In the genomic region with DNA sequence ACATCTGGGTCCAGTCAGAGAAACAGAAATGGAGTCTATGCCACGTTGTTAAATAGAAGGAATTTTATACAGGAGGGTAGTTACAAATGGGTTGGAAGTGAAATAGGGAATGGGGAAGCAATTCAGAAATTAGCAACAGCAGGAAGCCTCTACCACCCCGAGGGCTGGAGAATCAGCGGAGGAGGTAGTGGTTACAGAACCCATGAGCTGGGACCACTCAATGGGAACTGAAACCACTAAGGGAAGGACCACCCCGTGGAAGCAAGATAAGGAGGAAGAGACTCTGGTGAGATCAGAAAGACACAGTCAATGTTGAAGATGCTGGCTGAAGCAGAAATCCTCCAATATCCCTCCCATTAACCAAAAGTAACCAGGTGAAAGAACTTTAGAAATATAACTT, we compare ENCODE assay signal across 1 cellular context.
TF ChIP-seq lines count a peak whose summit lies in the region.

No MANE protein-coding gene starts in this region.

TF ChIP-seq in HepG2, 621 proteins besides CTCF, POLR2A, EP300 and RAD21:
- TF ChIP-seq ZNF547 (CRISPR knock-in tag; IDR thresholded peaks at IDR 0.05) (no peak), ZNF282 (IDR thresholded peaks at IDR 0.05; ENCODE audit: partially characterized antibody) (no peak), TBP (CRISPR knock-in tag; IDR thresholded peaks at IDR 0.05) (no peak), ZNF260 (CRISPR knock-in tag; IDR thresholded peaks at IDR 0.05; ENCODE audit: borderline replicate concordance, low read depth) (no peak), YEATS4 (CRISPR knock-in tag; IDR thresholded peaks at IDR 0.05; ENCODE audit: borderline replicate concordance) (no peak), KDM5B (CRISPR knock-in tag; IDR thresholded peaks at IDR 0.05; ENCODE audit: borderline replicate concordance) (no peak), ZNF644 (CRISPR knock-in tag; IDR thresholded peaks at IDR 0.05; ENCODE audit: low read depth) (no peak), RERE (CRISPR knock-in tag; IDR thresholded peaks at IDR 0.05; ENCODE audit: low read depth) (no peak), ZNF660 (CRISPR knock-in tag; IDR thresholded peaks at IDR 0.05; ENCODE audit: borderline replicate concordance, low read depth) (no peak), SRSF1 (optimal IDR thresholded peaks at IDR 0.05; ENCODE audit: low read depth, low read length) (no peak), MLLT10 (CRISPR knock-in tag; IDR thresholded peaks at IDR 0.05) (no peak), ZFY (CRISPR knock-in tag; IDR thresholded peaks at IDR 0.05) (no peak)
- TF ChIP-seq, protein P1, sequence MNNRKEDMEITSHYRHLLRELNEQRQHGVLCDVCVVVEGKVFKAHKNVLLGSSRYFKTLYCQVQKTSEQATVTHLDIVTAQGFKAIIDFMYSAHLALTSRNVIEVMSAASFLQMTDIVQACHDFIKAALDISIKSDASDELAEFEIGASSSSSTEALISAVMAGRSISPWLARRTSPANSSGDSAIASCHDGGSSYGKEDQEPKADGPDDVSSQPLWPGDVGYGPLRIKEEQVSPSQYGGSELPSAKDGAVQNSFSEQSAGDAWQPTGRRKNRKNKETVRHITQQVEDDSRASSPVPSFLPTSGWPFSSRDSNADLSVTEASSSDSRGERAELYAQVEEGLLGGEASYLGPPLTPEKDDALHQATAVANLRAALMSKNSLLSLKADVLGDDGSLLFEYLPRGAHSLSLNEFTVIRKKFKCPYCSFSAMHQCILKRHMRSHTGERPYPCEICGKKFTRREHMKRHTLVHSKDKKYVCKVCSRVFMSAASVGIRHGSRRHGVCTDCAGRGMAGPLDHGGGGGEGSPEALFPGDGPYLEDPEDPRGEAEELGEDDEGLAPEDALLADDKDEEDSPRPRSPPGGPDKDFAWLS (CRISPR knock-in tag; IDR thresholded peaks at IDR 0.05; ENCODE audit: borderline replicate concordance), result no peak
- TF ChIP-seq, protein P2, sequence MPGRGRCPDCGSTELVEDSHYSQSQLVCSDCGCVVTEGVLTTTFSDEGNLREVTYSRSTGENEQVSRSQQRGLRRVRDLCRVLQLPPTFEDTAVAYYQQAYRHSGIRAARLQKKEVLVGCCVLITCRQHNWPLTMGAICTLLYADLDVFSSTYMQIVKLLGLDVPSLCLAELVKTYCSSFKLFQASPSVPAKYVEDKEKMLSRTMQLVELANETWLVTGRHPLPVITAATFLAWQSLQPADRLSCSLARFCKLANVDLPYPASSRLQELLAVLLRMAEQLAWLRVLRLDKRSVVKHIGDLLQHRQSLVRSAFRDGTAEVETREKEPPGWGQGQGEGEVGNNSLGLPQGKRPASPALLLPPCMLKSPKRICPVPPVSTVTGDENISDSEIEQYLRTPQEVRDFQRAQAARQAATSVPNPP (CRISPR knock-in tag; IDR thresholded peaks at IDR 0.05), result no peak
